ENCODE assay signal across 5 cellular contexts in genomic region chr20:2888224-2888623, GRCh38. TPM values are rescaled to one million over a fixed set of nuclear protein-coding genes. Genes with fewer than 3 reads are reported as not detected.
A peak's percentile ranks its signal among the peaks of the same experiment; 100 is the strongest.
DNase-seq lines count a peak whose midpoint lies in the region; ATAC-seq, FAIRE-seq and TF ChIP-seq lines count a peak whose summit lies in the region.
"Not testable (repeated sequence)": the region's sequence is repeated elsewhere in the genome, so short reads cannot be mapped to it uniquely, and the experiment has no call there.

No MANE protein-coding gene starts in this region.

- ATAC-seq in WTC11; HepG2; natural killer cell; stimulated activated naive B cell treated with anti-CD40 and anti-IgM and Interleukin-4, amounts not matched to agents 10 μg/mL and 1 μg/mL and 100 μg/mL, for 72 hours (replicated peaks): not testable (repeated sequence)

- H3K36me3 ChIP-seq in HEK293 (ENCODE audit: control insufficient read depth in 2 of 2, insufficient read depth in 1 of 2, low read length in 2 of 2); HepG2 (replicated peaks in 1 of 2; ENCODE audit: control insufficient read depth in 1 of 2, insufficient read depth in 2 of 2, low read length in 2 of 2): not testable (repeated sequence)

- WGBS in HepG2 (ENCODE audit: low lambda C conversion rate), result 98% methylated on average over 3 of the region's 3 CpGs

- POLR2A ChIA-PET in HEK293 (lab: Yijun Ruan, JAX); WTC11 (lab: Charles Lee); HepG2 (lab: Yijun Ruan, JAX): not testable (repeated sequence)

- H3K4me1 ChIP-seq in HEK293 (ENCODE audit: control insufficient read depth, insufficient read depth, low read length), result peaks cover 21% of the 10 kb centered on the region
- H3K4me1 ChIP-seq in HepG2 (ENCODE audit: insufficient read depth, low read length), result peaks cover 26% of the 10 kb centered on the region

- not testable (repeated sequence) for H3K9me3 ChIP-seq in HEK293 (ENCODE audit: control insufficient read depth, insufficient read depth, low read depth, low read length); HepG2 (ENCODE audit: low read length)

- not testable (repeated sequence) for H3K36me3 Mint-ChIP-seq in WTC11, natural killer cell
- peaks cover 3 to 21% of the 10 kb centered on the region in 2 donors for H3K36me3 Mint-ChIP-seq in stimulated activated naive B cell treated with anti-CD40 and anti-IgM and Interleukin-4, amounts not matched to agents 10 μg/mL and 1 μg/mL and 100 μg/mL, for 72 hours

- CTCF ChIA-PET in HEK293 (lab: Yijun Ruan, JAX); WTC11 (lab: Charles Lee); HepG2 (lab: Yijun Ruan, JAX; ENCODE audit: low intra/inter-chr PET ratio, low total read pairs): not testable (repeated sequence)

- H3K27ac Mint-ChIP-seq in WTC11, result not testable (repeated sequence)
- H3K27ac Mint-ChIP-seq in natural killer cell, result peak overlapping the region; percentile 11 to 14
- peak overlapping the region; percentile 15 for H3K27ac Mint-ChIP-seq in stimulated activated naive B cell treated with anti-CD40 and anti-IgM and Interleukin-4, amounts not matched to agents 10 μg/mL and 1 μg/mL and 100 μg/mL, for 72 hours

- H4K20me1 ChIP-seq in HepG2 (ENCODE audit: insufficient read depth, low read length), result 0 out of 2 replicates have a peak, but pooled peaks cover 14% of the 10 kb centered on the region

- H3K4me3 Mint-ChIP-seq in WTC11; natural killer cell; stimulated activated naive B cell treated with anti-CD40 and anti-IgM and Interleukin-4, amounts not matched to agents 10 μg/mL and 1 μg/mL and 100 μg/mL, for 72 hours: not testable (repeated sequence)

- H3K27ac ChIP-seq in HEK293 (ENCODE audit: extremely low read depth, low read depth, low read length); HepG2 (ENCODE audit: extremely low read length, insufficient read depth, low read length): not testable (repeated sequence)

- not testable (repeated sequence) for TF ChIP-seq POLR2A in HepG2 (IDR thresholded peaks at IDR 0.05; ENCODE audit: insufficient read depth in 1 of 2, low read depth in 2 of 2, low read length in 2 of 2)

- intact Hi-C loops in HepG2 (cut with micrococcal nuclease; ENCODE audit: unreplicated experiment); natural killer cell (cut with micrococcal nuclease): not testable (repeated sequence)

- not testable (repeated sequence) for H3K4me1 Mint-ChIP-seq in WTC11
- H3K4me1 Mint-ChIP-seq in natural killer cell, result peaks cover 81 to 83% of the 10 kb centered on the region in 2 donors
- H3K4me1 Mint-ChIP-seq in stimulated activated naive B cell treated with anti-CD40 and anti-IgM and Interleukin-4, amounts not matched to agents 10 μg/mL and 1 μg/mL and 100 μg/mL, for 72 hours, result peaks cover 38 to 73% of the 10 kb centered on the region in 2 donors

- H3K9me3 Mint-ChIP-seq in WTC11; natural killer cell; stimulated activated naive B cell treated with anti-CD40 and anti-IgM and Interleukin-4, amounts not matched to agents 10 μg/mL and 1 μg/mL and 100 μg/mL, for 72 hours: not testable (repeated sequence)

- H3K4me3 ChIP-seq in HEK293 (ENCODE audit: low read depth, low read length); HepG2 (replicated peaks in 1 of 3; ENCODE audit: insufficient read depth in 1 of 3, low read depth in 2 of 3, low read length in 3 of 3): not testable (repeated sequence)

- peaks cover 71% of the 10 kb centered on the region for H3K79me2 ChIP-seq in HepG2 (ENCODE audit: insufficient read depth, low read length)

- BruUV-seq in HepG2 (replicated peaks; lab: Mats Ljungman, UMichigan), result not testable (repeated sequence)

- in situ Hi-C loops in HepG2 (cut with HindIII; ENCODE audit: extremely low pct_ligation_motif_present, low pct_unique_long_range_greater_than_20kb), result not testable (repeated sequence)

- H3K27me3 Mint-ChIP-seq in WTC11 (ENCODE audit: low read depth); natural killer cell (ENCODE audit: low read depth in 2 of 2); stimulated activated naive B cell treated with anti-CD40 and anti-IgM and Interleukin-4, amounts not matched to agents 10 μg/mL and 1 μg/mL and 100 μg/mL, for 72 hours: not testable (repeated sequence)

- H3K9ac ChIP-seq in HepG2 (ENCODE audit: insufficient read depth, low read depth, low read length), result not testable (repeated sequence)

- not testable (repeated sequence) for TF ChIP-seq RAD21 in HepG2 (CRISPR knock-in tag; IDR thresholded peaks at IDR 0.05)

- DNase-seq in WTC11 (ENCODE audit: low spot score); HepG2 (ENCODE audit: low spot score); natural killer cell; stimulated activated naive B cell treated with anti-CD40 and anti-IgM and Interleukin-4, amounts not matched to agents 10 μg/mL and 1 μg/mL and 100 μg/mL, for 72 hours: not testable (repeated sequence)

- not testable (repeated sequence) for H3K4me2 ChIP-seq in HepG2 (ENCODE audit: low read depth, low read length)

- FAIRE-seq in HepG2 (lab: Jason Lieb, UNC), result not testable (repeated sequence)

- TF ChIP-seq CTCF in HEK293 (tag by site-specific recombination; IDR thresholded peaks at IDR 0.05); WTC11 (IDR thresholded peaks at IDR 0.05); HepG2 (CRISPR knock-in tag; IDR thresholded peaks at IDR 0.05); natural killer cell (IDR thresholded peaks at IDR 0.05): not testable (repeated sequence)

- not testable (repeated sequence) for H3K27me3 ChIP-seq in HepG2 (ENCODE audit: control insufficient read depth in 1 of 2, insufficient read depth in 2 of 2, low read length in 2 of 2)

- TF ChIP-seq EP300 in HepG2 (IDR thresholded peaks at IDR 0.05; ENCODE audit: low read depth in 2 of 2, low read length in 2 of 2); HepG2 (CRISPR knock-in tag; IDR thresholded peaks at IDR 0.05; ENCODE audit: borderline replicate concordance): not testable (repeated sequence)

- H2AFZ ChIP-seq in HepG2 (ENCODE audit: low read length), result not testable (repeated sequence)

RNA-seq across cellular contexts. Expression of gene PTPRA, which starts 14.9 kb away (rescaled TPM):
- 43.8 to 48.8 TPM (median 47.2 TPM) in 3 replicates for total RNA-seq in WTC11 (2021)
- 43.7 and 47.2 TPM in 2 replicates for total RNA-seq in HepG2 (2016; rRNA removed; fragmentation: Illumina TruSeq; extraction: Trizol)
- total RNA-seq in HepG2 (2016; cell fraction: cytosol; rRNA removed; fragmentation: Illumina TruSeq; extraction: Trizol; ENCODE audit: low read depth), result 75.0 and 92.4 TPM in 2 replicates
- total RNA-seq in HepG2 (2016; cell fraction: insoluble cytoplasmic fraction; rRNA removed; fragmentation: Illumina TruSeq; extraction: Trizol), result 36.6 and 48.6 TPM in 2 replicates
- total RNA-seq in HepG2 (2016; cell fraction: membrane; rRNA removed; fragmentation: Illumina TruSeq; extraction: Trizol), result 68.2 and 69.6 TPM in 2 replicates
- total RNA-seq in HepG2 (2016; cell fraction: nucleus; rRNA removed; fragmentation: Illumina TruSeq; extraction: Trizol), result 49.3 and 53.4 TPM in 2 replicates
- polyA plus RNA-seq in HepG2 (2011; rRNA removed), result 107 and 127 TPM in 2 replicates
- 69.7 and 102 TPM in 2 replicates for polyA plus RNA-seq in HepG2 (2011; cell fraction: cytosol; rRNA removed)
- polyA plus RNA-seq in HepG2 (2011; cell fraction: nucleus; rRNA removed), result 65.1 and 68.2 TPM in 2 replicates
- polyA plus RNA-seq in HepG2 (2012), result 67.3 and 73.2 TPM in 2 replicates
- polyA plus RNA-seq in HepG2 (2016; cell fraction: cytosol; fragmentation: Illumina TruSeq; extraction: Trizol; ENCODE audit: low read depth), result 23.1 and 26.7 TPM in 2 replicates
- 56.2 and 64.8 TPM in 2 replicates for polyA plus RNA-seq in HepG2 (2016; cell fraction: insoluble cytoplasmic fraction; fragmentation: Illumina TruSeq; extraction: Trizol; ENCODE audit: low read depth)
- 68.7 and 72.2 TPM in 2 replicates for polyA plus RNA-seq in HepG2 (2016; cell fraction: membrane; fragmentation: Illumina TruSeq; extraction: Trizol; ENCODE audit: low read depth)
- polyA plus RNA-seq in HepG2 (2016; cell fraction: nucleus; fragmentation: Illumina TruSeq; extraction: Trizol; ENCODE audit: insufficient read depth, low read depth), result 100 and 102 TPM in 2 replicates
- 22.9 and 71.1 TPM in 2 replicates for polyA minus RNA-seq in HepG2 (2011; rRNA and poly(A)+ RNA removed; ENCODE audit: low replicate concordance)
- polyA minus RNA-seq in HepG2 (2011; cell fraction: cytosol; rRNA and poly(A)+ RNA removed), result 48.3 and 52.0 TPM in 2 replicates
- polyA minus RNA-seq in HepG2 (2011; cell fraction: nucleus; rRNA and poly(A)+ RNA removed), result 49.8 and 61.4 TPM in 2 replicates
- 100 to 1,000 TPM; 125 to 172 (median 141) TPM for total RNA-seq in natural killer cell

RNA-seq across cellular contexts. Expression of gene VPS16, which starts 47.7 kb away (rescaled TPM):
- total RNA-seq in WTC11 (2021) (26.2 to 29.1 TPM (median 27.8 TPM) in 3 replicates), HepG2 (2016; rRNA removed; fragmentation: Illumina TruSeq; extraction: Trizol) (27.6 and 35.4 TPM in 2 replicates), natural killer cell (100 to 1,000 TPM; 108 to 118 (median 109) TPM)
- 5.8 and 7.1 TPM in 2 replicates for total RNA-seq in HepG2 (2016; cell fraction: cytosol; rRNA removed; fragmentation: Illumina TruSeq; extraction: Trizol; ENCODE audit: low read depth)
- 28.5 and 36.0 TPM in 2 replicates for total RNA-seq in HepG2 (2016; cell fraction: insoluble cytoplasmic fraction; rRNA removed; fragmentation: Illumina TruSeq; extraction: Trizol)
- total RNA-seq in HepG2 (2016; cell fraction: membrane; rRNA removed; fragmentation: Illumina TruSeq; extraction: Trizol), result 7.1 and 7.2 TPM in 2 replicates
- 36.6 and 39.6 TPM in 2 replicates for total RNA-seq in HepG2 (2016; cell fraction: nucleus; rRNA removed; fragmentation: Illumina TruSeq; extraction: Trizol)
- polyA plus RNA-seq in HepG2 (2011; rRNA removed), result 34.2 and 44.0 TPM in 2 replicates
- polyA plus RNA-seq in HepG2 (2011; cell fraction: cytosol; rRNA removed), result 21.5 and 23.3 TPM in 2 replicates
- 216 and 253 TPM in 2 replicates for polyA plus RNA-seq in HepG2 (2011; cell fraction: nucleus; rRNA removed)
- 26.0 and 31.8 TPM in 2 replicates for polyA plus RNA-seq in HepG2 (2012)
- 3.7 and 4.5 TPM in 2 replicates for polyA plus RNA-seq in HepG2 (2016; cell fraction: cytosol; fragmentation: Illumina TruSeq; extraction: Trizol; ENCODE audit: low read depth)
- polyA plus RNA-seq in HepG2 (2016; cell fraction: insoluble cytoplasmic fraction; fragmentation: Illumina TruSeq; extraction: Trizol; ENCODE audit: low read depth), result 22.7 and 23.3 TPM in 2 replicates
- polyA plus RNA-seq in HepG2 (2016; cell fraction: membrane; fragmentation: Illumina TruSeq; extraction: Trizol; ENCODE audit: low read depth), result 4.4 and 5.8 TPM in 2 replicates
- 85.0 and 94.6 TPM in 2 replicates for polyA plus RNA-seq in HepG2 (2016; cell fraction: nucleus; fragmentation: Illumina TruSeq; extraction: Trizol; ENCODE audit: insufficient read depth, low read depth)
- 26.6 and 68.4 TPM in 2 replicates for polyA minus RNA-seq in HepG2 (2011; rRNA and poly(A)+ RNA removed; ENCODE audit: low replicate concordance)
- 14.9 and 18.9 TPM in 2 replicates for polyA minus RNA-seq in HepG2 (2011; cell fraction: cytosol; rRNA and poly(A)+ RNA removed)
- polyA minus RNA-seq in HepG2 (2011; cell fraction: nucleus; rRNA and poly(A)+ RNA removed), result 34.0 and 43.6 TPM in 2 replicates

RNA-seq across cellular contexts. Expression of gene PCED1A, which starts 47.8 kb away (rescaled TPM):
- total RNA-seq in WTC11 (2021) (19.7 to 37.0 TPM (median 33.5 TPM) in 3 replicates), HepG2 (2016; rRNA removed; fragmentation: Illumina TruSeq; extraction: Trizol) (12.6 and 40.1 TPM in 2 replicates), natural killer cell (10 to 100 TPM; 70.3 to 76.5 (median 71.1) TPM)
- 15.8 and 19.1 TPM in 2 replicates for total RNA-seq in HepG2 (2016; cell fraction: cytosol; rRNA removed; fragmentation: Illumina TruSeq; extraction: Trizol; ENCODE audit: low read depth)
- total RNA-seq in HepG2 (2016; cell fraction: insoluble cytoplasmic fraction; rRNA removed; fragmentation: Illumina TruSeq; extraction: Trizol), result 12.7 and 43.6 TPM in 2 replicates
- total RNA-seq in HepG2 (2016; cell fraction: membrane; rRNA removed; fragmentation: Illumina TruSeq; extraction: Trizol), result 25.5 and 30.3 TPM in 2 replicates
- total RNA-seq in HepG2 (2016; cell fraction: nucleus; rRNA removed; fragmentation: Illumina TruSeq; extraction: Trizol), result 50.5 and 56.6 TPM in 2 replicates
- polyA plus RNA-seq in HepG2 (2011; rRNA removed), result 84.2 and 92.3 TPM in 2 replicates
- 34.6 and 52.7 TPM in 2 replicates for polyA plus RNA-seq in HepG2 (2011; cell fraction: cytosol; rRNA removed)
- 548 and 651 TPM in 2 replicates for polyA plus RNA-seq in HepG2 (2011; cell fraction: nucleus; rRNA removed)
- 37.5 and 47.0 TPM in 2 replicates for polyA plus RNA-seq in HepG2 (2012)
- 15.4 and 16.6 TPM in 2 replicates for polyA plus RNA-seq in HepG2 (2016; cell fraction: cytosol; fragmentation: Illumina TruSeq; extraction: Trizol; ENCODE audit: low read depth)
- 13.1 and 14.6 TPM in 2 replicates for polyA plus RNA-seq in HepG2 (2016; cell fraction: insoluble cytoplasmic fraction; fragmentation: Illumina TruSeq; extraction: Trizol; ENCODE audit: low read depth)
- 23.9 and 27.4 TPM in 2 replicates for polyA plus RNA-seq in HepG2 (2016; cell fraction: membrane; fragmentation: Illumina TruSeq; extraction: Trizol; ENCODE audit: low read depth)
- polyA plus RNA-seq in HepG2 (2016; cell fraction: nucleus; fragmentation: Illumina TruSeq; extraction: Trizol; ENCODE audit: insufficient read depth, low read depth), result 129 TPM in 2 replicates
- 12.5 and 33.7 TPM in 2 replicates for polyA minus RNA-seq in HepG2 (2011; rRNA and poly(A)+ RNA removed; ENCODE audit: low replicate concordance)
- 9.0 and 9.2 TPM in 2 replicates for polyA minus RNA-seq in HepG2 (2011; cell fraction: cytosol; rRNA and poly(A)+ RNA removed)
- polyA minus RNA-seq in HepG2 (2011; cell fraction: nucleus; rRNA and poly(A)+ RNA removed), result 45.2 and 51.7 TPM in 2 replicates
